Comparison of ENCODE assay signal across 27 cellular contexts in the genomic region with DNA sequence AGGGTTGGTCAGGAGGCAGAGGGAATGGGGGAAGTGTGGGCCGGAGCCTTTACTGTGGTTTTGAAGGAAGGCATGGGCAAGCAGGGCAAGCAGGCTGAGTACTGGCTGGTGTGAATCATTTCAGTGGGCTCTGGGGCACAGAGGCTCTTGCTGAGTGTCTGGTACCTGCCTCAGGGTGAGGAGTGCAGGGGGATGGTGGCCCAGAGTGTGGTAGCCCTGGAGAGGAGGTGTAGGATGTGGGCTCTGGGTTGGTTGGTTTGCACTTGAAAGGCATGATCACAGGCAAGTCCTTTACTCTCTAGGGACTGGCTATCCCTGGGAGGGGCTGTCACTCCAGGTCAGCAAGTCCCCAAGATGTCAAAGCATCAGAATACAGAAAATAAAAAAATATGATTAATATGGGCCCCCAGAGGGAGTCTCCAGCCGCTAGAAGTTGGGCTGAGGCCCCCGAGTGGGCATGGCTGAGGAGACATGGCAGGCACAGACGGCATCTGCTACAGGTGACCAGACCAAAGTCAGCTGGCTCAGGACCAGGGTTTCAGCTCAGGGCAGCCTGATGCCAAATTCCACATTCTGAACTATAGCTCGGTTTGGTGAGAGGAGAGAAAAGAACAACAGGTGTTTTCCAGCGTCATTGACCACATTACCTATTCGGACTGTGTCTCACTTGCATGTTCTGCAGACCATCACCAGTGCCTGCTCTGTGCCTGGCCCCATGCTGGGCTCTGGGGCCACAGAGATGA. TPM values are rescaled to one million over a fixed set of nuclear protein-coding genes. Genes with fewer than 3 reads are reported as not detected.
DNase-seq lines count a peak whose midpoint lies in the region; ATAC-seq and TF ChIP-seq lines count a peak whose summit lies in the region.
"Had no signal": no experiment of that assay in that cellular context is flagged by ENCODE, and none has a peak within 500 bp of the region (broad histone marks: within the 10 kb centered on the region; RNA-seq: fewer than 3 reads in every experiment).

No MANE protein-coding gene starts in this region.

- peak overlapping the region; percentile 15 to 47 for H3K27ac Mint-ChIP-seq in activated naive CD4-positive, alpha-beta T cell treated with anti-CD3 and anti-CD28 coated beads, Interleukin-2, amount 50 U/mL, for 72 hours
- no peak overlapping the region for H3K27ac Mint-ChIP-seq in activated naive CD4-positive, alpha-beta T cell treated with anti-CD3 and anti-CD28 coated beads for 36 hours
- H3K27ac Mint-ChIP-seq: activated CD4-positive, alpha-beta memory T cell treated with anti-CD3 and anti-CD28 coated beads for 36 hours had no signal

- intact Hi-C loops in activated naive CD4-positive, alpha-beta T cell treated with anti-CD3 and anti-CD28 coated beads for 36 hours (cut with micrococcal nuclease): no loop called here
- intact Hi-C loops in OCI-LY7 (cut with micrococcal nuclease; ENCODE audit: unreplicated experiment): no loop called here

- TF ChIP-seq CTCF in RWPE2 (IDR thresholded peaks at IDR 0.05; ENCODE audit: poor library complexity, severe bottlenecking) (no peak), GM13977 (IDR thresholded peaks at IDR 0.05; ENCODE audit: extremely low read depth, insufficient read depth, missing control alignments) (no peak), OCI-LY7 (conservative IDR thresholded peaks at IDR 0.05; ENCODE audit: low read length) (no peak)

- no peak overlapping the region for H3K4me3 Mint-ChIP-seq in activated naive CD4-positive, alpha-beta T cell treated with anti-CD3 and anti-CD28 coated beads for 36 hours
- H3K4me3 Mint-ChIP-seq: activated CD4-positive, alpha-beta memory T cell treated with anti-CD3 and anti-CD28 coated beads for 36 hours had no signal

- POLR2A ChIA-PET in OCI-LY7 (lab: Charles Lee): no interaction called here

- H3K4me2 ChIP-seq in trophoblast cell (ENCODE audit: low read length): no peak overlapping the region
- no peak overlapping the region for H3K4me2 ChIP-seq in OCI-LY7 (ENCODE audit: low read length)
- H3K4me2 ChIP-seq: smooth muscle cell had no signal

- WGBS in trophoblast cell (ENCODE audit: extremely low coverage, insufficient coverage, insufficient read length): no CpG with 5 or more reads among the region's 7 CpGs

- no peaks in the 10 kb centered on the region for H3K9me3 Mint-ChIP-seq in activated naive CD4-positive, alpha-beta T cell treated with anti-CD3 and anti-CD28 coated beads, Interleukin-2, amount 50 U/mL, for 72 hours
- H3K9me3 Mint-ChIP-seq in activated naive CD4-positive, alpha-beta T cell treated with anti-CD3 and anti-CD28 coated beads for 36 hours: no peaks in the 10 kb centered on the region
- H3K9me3 Mint-ChIP-seq: activated CD4-positive, alpha-beta memory T cell treated with anti-CD3 and anti-CD28 coated beads for 36 hours had no signal

- DNase-seq in activated naive CD4-positive, alpha-beta T cell treated with anti-CD3 and anti-CD28 coated beads, Interleukin-2, amount 50 U/mL, for 72 hours (ENCODE audit: low spot score in 2 of 2): no peak
- no peak for DNase-seq in activated naive CD4-positive, alpha-beta T cell treated with anti-CD3 and anti-CD28 coated beads for 36 hours
- DNase-seq in RWPE2 (ENCODE audit: low spot score): peak; percentile 18
- DNase-seq in left lobe of liver (ENCODE audit: low spot score): peak; percentile 87
- no peak for DNase-seq in trophoblast cell
- no peak for DNase-seq in GM13977 (ENCODE audit: low spot score)
- no peak for DNase-seq in OCI-LY7 (ENCODE audit: low spot score)
- DNase-seq in midbrain (lab: John Stamatoyannopoulos, UW): no peak
- DNase-seq: activated CD4-positive, alpha-beta memory T cell treated with anti-CD3 and anti-CD28 coated beads for 36 hours; activated CD4-positive, CD25-positive, alpha-beta regulatory T cell; aorta; DMS79 treated with DMSO at 0.1 percent for 48 hours; HCEC 1CT; NCI-H1048; NCI-H1930; NCI-H2227 treated with DMSO at 0.1 percent for 48 hours; OCI-M1; retina; SHP77; stimulated activated CD4-positive, alpha-beta T cell treated with anti-CD3 and anti-CD28 coated beads, Interleukin-2, amount 100 ng/mL, for 24 hours; SW 1271 had no signal

- H2AK5ac ChIP-seq in trophoblast cell (ENCODE audit: low read length): no peak overlapping the region

- no peak overlapping the region for H2BK120ac ChIP-seq in trophoblast cell (ENCODE audit: insufficient read depth, low read length, poor library complexity)

- H4K91ac ChIP-seq in trophoblast cell (ENCODE audit: low read depth, low read length): no peak overlapping the region

- H4K20me1 ChIP-seq in OCI-LY7 (ENCODE audit: insufficient read depth, low read length): no peaks in the 10 kb centered on the region

- peaks cover 15% of the 10 kb centered on the region for H3K4me1 Mint-ChIP-seq in activated naive CD4-positive, alpha-beta T cell treated with anti-CD3 and anti-CD28 coated beads for 36 hours (ENCODE audit: low read depth)

- no TSS peak for BruUV-seq in OCI-LY7 (replicated peaks; lab: Mats Ljungman, UMichigan)

- H2AFZ ChIP-seq in trophoblast cell (ENCODE audit: insufficient read depth, low read length, poor library complexity): no peak overlapping the region
- H2AFZ ChIP-seq in OCI-LY7 (ENCODE audit: low read length): no peak overlapping the region

- H3K23ac ChIP-seq in trophoblast cell (ENCODE audit: low read length): no peak overlapping the region

- no peaks in the 10 kb centered on the region for H3K79me1 ChIP-seq in trophoblast cell (ENCODE audit: low read length)

- H2BK12ac ChIP-seq in trophoblast cell (ENCODE audit: low read length): no peak overlapping the region

- no peaks in the 10 kb centered on the region for H3K4me1 ChIP-seq in RWPE2 (ENCODE audit: insufficient read depth, poor library complexity, severe bottlenecking)
- no peaks in the 10 kb centered on the region for H3K4me1 ChIP-seq in trophoblast cell (ENCODE audit: control insufficient read depth in 1 of 2, insufficient read depth in 2 of 2, low read length in 2 of 2)
- peaks cover 3% of the 10 kb centered on the region for H3K4me1 ChIP-seq in OCI-LY7 (ENCODE audit: insufficient read depth, low read length, poor library complexity, severe bottlenecking)
- H3K4me1 ChIP-seq: vagina had no signal

- no peaks in the 10 kb centered on the region for H3K79me2 ChIP-seq in trophoblast cell (ENCODE audit: control insufficient read depth, insufficient read depth, low read length, poor library complexity)
- H3K79me2 ChIP-seq in OCI-LY7 (ENCODE audit: insufficient read depth, low read depth, low read length): no peaks in the 10 kb centered on the region

- no peak overlapping the region for H4K8ac ChIP-seq in trophoblast cell (ENCODE audit: low read depth, low read length)

- H2BK5ac ChIP-seq in trophoblast cell (ENCODE audit: low read depth, low read length, poor library complexity): no peak overlapping the region

- no peaks in the 10 kb centered on the region for H3K9me2 ChIP-seq in OCI-LY7 (ENCODE audit: insufficient read depth, low read length)

- H3K36me3 Mint-ChIP-seq in activated naive CD4-positive, alpha-beta T cell treated with anti-CD3 and anti-CD28 coated beads, Interleukin-2, amount 50 U/mL, for 72 hours: peaks cover 0 to 3% of the 10 kb centered on the region in 2 donors
- H3K36me3 Mint-ChIP-seq in activated naive CD4-positive, alpha-beta T cell treated with anti-CD3 and anti-CD28 coated beads for 36 hours (ENCODE audit: low read depth): no peaks in the 10 kb centered on the region
- H3K36me3 Mint-ChIP-seq: activated CD4-positive, alpha-beta memory T cell treated with anti-CD3 and anti-CD28 coated beads for 36 hours had no signal

- H4K12ac ChIP-seq in trophoblast cell (ENCODE audit: low read depth, low read length): no peak overlapping the region

- no peak overlapping the region for H3K18ac ChIP-seq in trophoblast cell (ENCODE audit: low read length)

- H3K14ac ChIP-seq in trophoblast cell (ENCODE audit: low read length): no peak overlapping the region

- H3K27ac ChIP-seq in RWPE2 (ENCODE audit: poor library complexity, severe bottlenecking) (no peak overlapping the region), trophoblast cell (ENCODE audit: low read depth, low read length) (no peak overlapping the region), OCI-LY7 (ENCODE audit: low read depth, low read length, poor library complexity, severe bottlenecking) (no peak overlapping the region)
- H3K27ac ChIP-seq: vagina had no signal

- H3K4ac ChIP-seq in trophoblast cell (ENCODE audit: low read depth, low read length): no peak overlapping the region

- ATAC-seq in activated naive CD4-positive, alpha-beta T cell treated with anti-CD3 and anti-CD28 coated beads, Interleukin-2, amount 50 U/mL, for 72 hours: peak in 1 of 2 donors; percentile 10
- ATAC-seq in RWPE2 (ENCODE audit: low read depth) (no peak), left lobe of liver (peak; percentile 82)

- H3K27me3 ChIP-seq in RWPE2 (ENCODE audit: insufficient read depth, poor library complexity, severe bottlenecking): no peaks in the 10 kb centered on the region
- H3K27me3 ChIP-seq in trophoblast cell (ENCODE audit: insufficient read depth, low read length): no peaks in the 10 kb centered on the region
- H3K27me3 ChIP-seq: vagina had no signal

- H3K27me3 Mint-ChIP-seq in activated naive CD4-positive, alpha-beta T cell treated with anti-CD3 and anti-CD28 coated beads for 36 hours (ENCODE audit: low read depth): no peaks in the 10 kb centered on the region
- H3K27me3 Mint-ChIP-seq: activated CD4-positive, alpha-beta memory T cell treated with anti-CD3 and anti-CD28 coated beads for 36 hours had no signal

- H3K4me3 ChIP-seq in RWPE2 (ENCODE audit: severe bottlenecking) (no peak overlapping the region), trophoblast cell (ENCODE audit: low read depth, low read length) (peak overlapping the region; percentile 43), OCI-LY7 (ENCODE audit: low read depth, low read length, poor library complexity, severe bottlenecking) (no peak overlapping the region)
- H3K4me3 ChIP-seq: smooth muscle cell, vagina had no signal

- no peak overlapping the region for H3K9ac ChIP-seq in trophoblast cell (ENCODE audit: low read length)

- CTCF ChIA-PET in activated naive CD4-positive, alpha-beta T cell treated with anti-CD3 and anti-CD28 coated beads for 36 hours (lab: Charles Lee): interaction anchor here (0.7 to 1.6 kb wide), 3 partner anchors 34 to 45 kb away, joined by 3 to 5 read pairs (median 3); no protein-coding TSS in a partner anchor
- CTCF ChIA-PET in OCI-LY7 (lab: Charles Lee; ENCODE audit: unreplicated experiment): interaction anchor here (0.7 kb wide), 1 partner anchor 11 kb away, joined by 3 read pairs; no protein-coding TSS in a partner anchor

- in situ Hi-C loops in GM13977 (cut with MboI; ENCODE audit: low pct_unique_long_range_greater_than_20kb, low sequenced_read_pairs, unreplicated experiment): no loop called here

- no peaks in the 10 kb centered on the region for H3K36me3 ChIP-seq in RWPE2 (ENCODE audit: low read depth)
- H3K36me3 ChIP-seq in trophoblast cell (ENCODE audit: control insufficient read depth in 1 of 2, insufficient read depth in 2 of 2, low read length in 2 of 2): no peaks in the 10 kb centered on the region
- H3K36me3 ChIP-seq in OCI-LY7 (ENCODE audit: insufficient read depth, low read length): no peaks in the 10 kb centered on the region
- H3K36me3 ChIP-seq: vagina had no signal

- H3K9me3 ChIP-seq in RWPE2 (ENCODE audit: severe bottlenecking) (no peaks in the 10 kb centered on the region), trophoblast cell (ENCODE audit: insufficient read depth, low read depth, low read length) (no peaks in the 10 kb centered on the region), OCI-LY7 (ENCODE audit: low read length) (no peaks in the 10 kb centered on the region)
- H3K9me3 ChIP-seq: vagina had no signal

RNA-seq across cellular contexts. Expression of gene SUSD3, which starts 9.6 kb away (rescaled TPM):
- 10 to 100 TPM; 70.7 to 81.9 TPM for total RNA-seq in activated naive CD4-positive, alpha-beta T cell treated with anti-CD3 and anti-CD28 coated beads, Interleukin-2, amount 50 U/mL, for 72 hours
- 10 to 100 TPM; 62.7 to 68.3 TPM for total RNA-seq in activated naive CD4-positive, alpha-beta T cell treated with anti-CD3 and anti-CD28 coated beads for 36 hours
- 49.7 TPM for total RNA-seq in left lobe of liver
- polyA plus RNA-seq in trophoblast cell (2013): 0.37 and 0.44 TPM in 2 replicates
- 160 and 201 TPM in 2 replicates for total RNA-seq in OCI-LY7 (2014; rRNA removed; shearing (Covaris generic))
- total RNA-seq in OCI-LY7 (2022): 94.1 and 116 TPM in 2 replicates
- total RNA-seq: A673, dermis microvascular lymphatic vessel endothelial cell, endothelial cell of umbilical vein, glomerular endothelial cell, smooth muscle cell had no signal
- polyA plus RNA-seq: endothelial cell of umbilical vein had no signal

RNA-seq across cellular contexts. Expression of gene CARD19, which starts 47.1 kb away (rescaled TPM):
- 10 to 100 TPM; 58.1 to 82.6 TPM for total RNA-seq in activated naive CD4-positive, alpha-beta T cell treated with anti-CD3 and anti-CD28 coated beads, Interleukin-2, amount 50 U/mL, for 72 hours
- 10 to 100 TPM; 51.4 to 52.0 TPM for total RNA-seq in activated naive CD4-positive, alpha-beta T cell treated with anti-CD3 and anti-CD28 coated beads for 36 hours
- total RNA-seq in left lobe of liver (8.5 TPM), OCI-LY7 (2022) (13.4 and 15.8 TPM in 2 replicates)
- 20.3 and 21.4 TPM in 2 replicates for polyA plus RNA-seq in trophoblast cell (2013)
- 18.4 and 26.8 TPM in 2 replicates for total RNA-seq in OCI-LY7 (2014; rRNA removed; shearing (Covaris generic))

Comparison
In these comparisons a context has a peak if more than half of its experiments do, and no peak if none do; other contexts are left out.
1. DNase-seq: peak in RWPE2 (single experiment) and left lobe of liver (single experiment); none in activated naive CD4-positive, alpha-beta T cell treated with anti-CD3 and anti-CD28 coated beads, Interleukin-2, amount 50 U/mL, for 72 hours (0 of 2), activated naive CD4-positive, alpha-beta T cell treated with anti-CD3 and anti-CD28 coated beads for 36 hours (single experiment), trophoblast cell (0 of 2), GM13977 (single experiment), OCI-LY7 (single experiment) and midbrain (single experiment).